Comparison of ENCODE assay signal across 20 cellular contexts in genomic region chr9:33294670-33295432, GRCh38. TPM values are rescaled to one million over a fixed set of nuclear protein-coding genes. Genes with fewer than 3 reads are reported as not detected.
DNase-seq lines count a peak whose midpoint lies in the region; ATAC-seq, FAIRE-seq and TF ChIP-seq lines count a peak whose summit lies in the region.
"Had no signal": no experiment of that assay in that cellular context is flagged by ENCODE, and none has a peak within 500 bp of the region (broad histone marks: within the 10 kb centered on the region; RNA-seq: fewer than 3 reads in every experiment).

No MANE protein-coding gene starts in this region.

- peaks cover 70% of the 10 kb centered on the region for H3K36me3 Mint-ChIP-seq in activated CD4-positive, alpha-beta T cell treated with anti-CD3 and anti-CD28 coated beads for 36 hours (ENCODE audit: low read depth)
- H3K36me3 Mint-ChIP-seq in activated T-helper 1 cell treated with anti-CD3 and anti-CD28 coated beads, Interleukin-12 subunit alpha, Interleukin-12 subunit beta, Interleukin-2, Interleukin-4 antibody, amounts not matched to agents 30 ng/mL and 10 ng/mL and 1 ng/mL, durations not matched to agents 14 hours and 24 hours and 36 hours (ENCODE audit: low read depth) = peaks cover 54% of the 10 kb centered on the region
- peaks cover 29% of the 10 kb centered on the region for H3K36me3 Mint-ChIP-seq in natural killer cell

- H3K4me1 ChIP-seq in effector memory CD4-positive, alpha-beta T cell (ENCODE audit: control insufficient read depth, insufficient read depth, low read length, poor library complexity, severe bottlenecking) = peaks cover 12% of the 10 kb centered on the region
- H3K4me1 ChIP-seq in transverse colon = peaks cover 38 to 86% (median 62%) of the 10 kb centered on the region in 4 donors

- no peaks in the 10 kb centered on the region for H3K27me3 Mint-ChIP-seq in activated CD4-positive, alpha-beta T cell treated with anti-CD3 and anti-CD28 coated beads for 36 hours
- no peaks in the 10 kb centered on the region for H3K27me3 Mint-ChIP-seq in activated T-helper 1 cell treated with anti-CD3 and anti-CD28 coated beads, Interleukin-12 subunit alpha, Interleukin-12 subunit beta, Interleukin-2, Interleukin-4 antibody, amounts not matched to agents 30 ng/mL and 10 ng/mL and 1 ng/mL, durations not matched to agents 14 hours and 24 hours and 36 hours (ENCODE audit: insufficient read depth)
- peaks cover 0 to 3% of the 10 kb centered on the region in 2 donors for H3K27me3 Mint-ChIP-seq in natural killer cell (ENCODE audit: low read depth in 2 of 2)

- H3K4me1 Mint-ChIP-seq in activated CD4-positive, alpha-beta T cell treated with anti-CD3 and anti-CD28 coated beads for 36 hours = peaks cover 88% of the 10 kb centered on the region
- H3K4me1 Mint-ChIP-seq in activated T-helper 1 cell treated with anti-CD3 and anti-CD28 coated beads, Interleukin-12 subunit alpha, Interleukin-12 subunit beta, Interleukin-2, Interleukin-4 antibody, amounts not matched to agents 30 ng/mL and 10 ng/mL and 1 ng/mL, durations not matched to agents 14 hours and 24 hours and 36 hours (ENCODE audit: low read depth) = peaks cover 89% of the 10 kb centered on the region
- H3K4me1 Mint-ChIP-seq in natural killer cell = peaks cover 73 to 78% of the 10 kb centered on the region in 2 donors

- peak overlapping the region; percentile 93 for H3K27ac Mint-ChIP-seq in activated CD4-positive, alpha-beta T cell treated with anti-CD3 and anti-CD28 coated beads for 36 hours
- H3K27ac Mint-ChIP-seq in activated T-helper 1 cell treated with anti-CD3 and anti-CD28 coated beads, Interleukin-12 subunit alpha, Interleukin-12 subunit beta, Interleukin-2, Interleukin-4 antibody, amounts not matched to agents 30 ng/mL and 10 ng/mL and 1 ng/mL, durations not matched to agents 14 hours and 24 hours and 36 hours = peak overlapping the region; percentile 82
- H3K27ac Mint-ChIP-seq in natural killer cell = peak overlapping the region; percentile 36 to 100

- no peak for TF ChIP-seq POLR2A in transverse colon (IDR thresholded peaks at IDR 0.05)

- peak overlapping the region; percentile 50 for H3K4me3 Mint-ChIP-seq in activated CD4-positive, alpha-beta T cell treated with anti-CD3 and anti-CD28 coated beads for 36 hours
- peak overlapping the region; percentile 59 for H3K4me3 Mint-ChIP-seq in activated T-helper 1 cell treated with anti-CD3 and anti-CD28 coated beads, Interleukin-12 subunit alpha, Interleukin-12 subunit beta, Interleukin-2, Interleukin-4 antibody, amounts not matched to agents 30 ng/mL and 10 ng/mL and 1 ng/mL, durations not matched to agents 14 hours and 24 hours and 36 hours
- no peak overlapping the region for H3K4me3 Mint-ChIP-seq in natural killer cell

- H3K27me3 ChIP-seq in effector memory CD4-positive, alpha-beta T cell (replicated peaks; ENCODE audit: control insufficient read depth, insufficient read depth, low read length, poor library complexity, severe bottlenecking) = no peaks in the 10 kb centered on the region
- H3K27me3 ChIP-seq in transverse colon = no peaks in the 10 kb centered on the region
- H3K27me3 ChIP-seq: dorsolateral prefrontal cortex, SJSA1 had no signal

- no peaks in the 10 kb centered on the region for H3K9me3 Mint-ChIP-seq in activated CD4-positive, alpha-beta T cell treated with anti-CD3 and anti-CD28 coated beads for 36 hours (ENCODE audit: low read depth)
- H3K9me3 Mint-ChIP-seq in activated T-helper 1 cell treated with anti-CD3 and anti-CD28 coated beads, Interleukin-12 subunit alpha, Interleukin-12 subunit beta, Interleukin-2, Interleukin-4 antibody, amounts not matched to agents 30 ng/mL and 10 ng/mL and 1 ng/mL, durations not matched to agents 14 hours and 24 hours and 36 hours = no peaks in the 10 kb centered on the region
- H3K9me3 Mint-ChIP-seq in natural killer cell = no peaks in the 10 kb centered on the region

- WGBS in transverse colon (ENCODE audit: low coverage in 1 of 2), 2 donors = 84 to 91% methylated on average over 10 to 12 of the region's 12 CpGs

- in situ Hi-C loops in transverse colon (cut with MboI; ENCODE audit: low pct_ligation_motif_present in 1 of 4, low pct_unique_long_range_greater_than_20kb in 1 of 4, low sequenced_read_pairs in 3 of 4) = no loop called here

- POLR2A ChIA-PET in activated CD4-positive, alpha-beta T cell treated with anti-CD3 and anti-CD28 coated beads for 36 hours (lab: Charles Lee) = no interaction called here

- no peak overlapping the region for H3K27ac ChIP-seq in effector memory CD4-positive, alpha-beta T cell (ENCODE audit: insufficient read depth, low read length, poor library complexity, severe bottlenecking)
- peak overlapping the region in 2 of 4 donors; percentile 7 to 10 for H3K27ac ChIP-seq in transverse colon
- H3K27ac ChIP-seq: SJSA1 had no signal

- H3K9me3 ChIP-seq in effector memory CD4-positive, alpha-beta T cell (ENCODE audit: control insufficient read depth, low read length) = no peaks in the 10 kb centered on the region
- no peaks in the 10 kb centered on the region for H3K9me3 ChIP-seq in transverse colon
- H3K9me3 ChIP-seq: Caco-2, SJSA1 had no signal

- CTCF ChIA-PET in activated CD4-positive, alpha-beta T cell treated with anti-CD3 and anti-CD28 coated beads for 36 hours (lab: Charles Lee) = interaction anchor here (1.0 kb wide), 1 partner anchor 32 kb away, joined by 3 read pairs; no protein-coding TSS in a partner anchor

- no peak for TF ChIP-seq EP300 in transverse colon (IDR thresholded peaks at IDR 0.05; ENCODE audit: low read depth)

- FAIRE-seq in GM18507 (lab: Jason Lieb, UNC) = peak; percentile 12
- FAIRE-seq: A204.1, H1 had no signal

- ATAC-seq in activated CD4-positive, alpha-beta T cell treated with anti-CD3 and anti-CD28 coated beads for 36 hours = no peak
- ATAC-seq in natural killer cell (no peak), GM18909 (IDR thresholded peaks at IDR 0.05; ENCODE audit: poor library complexity, unreplicated experiment) (no peak)
- ATAC-seq: left colon, right cardiac atrium had no signal

- intact Hi-C loops in activated CD4-positive, alpha-beta T cell treated with anti-CD3 and anti-CD28 coated beads for 36 hours (cut with DNase I, micrococcal nuclease) = loop anchor here (1.0 to 10.0 kb wide), 5 partner anchors 11 to 1780 kb away; partner anchors contain the start of genes ACO1 (in 1 of the 2), AQP3 (in 1 of the 2), FANCG (in 1 of the 2) and UBAP1 (in 1 of the 2)
- intact Hi-C loops in activated T-helper 1 cell treated with anti-CD3 and anti-CD28 coated beads, Interleukin-12 subunit alpha, Interleukin-12 subunit beta, Interleukin-2, Interleukin-4 antibody, amounts not matched to agents 30 ng/mL and 10 ng/mL and 1 ng/mL, durations not matched to agents 14 hours and 24 hours and 36 hours (cut with micrococcal nuclease) = loop anchor here (1.0 to 5.0 kb wide), 2 partner anchors 11 to 522 kb away; partner anchors contain the start of gene UBE2R2
- intact Hi-C loops in natural killer cell (cut with micrococcal nuclease) = loop anchor here (10.0 kb wide), 1 partner anchor 740 kb away; the partner anchor contains the start of genes SMIM27 and TOPORS
- intact Hi-C loops in transverse colon (cut with DNase I; ENCODE audit: low total_unique reads) = no loop called here

- H3K36me3 ChIP-seq in effector memory CD4-positive, alpha-beta T cell (ENCODE audit: control insufficient read depth, insufficient read depth, low read length) = peaks cover 42% of the 10 kb centered on the region
- H3K36me3 ChIP-seq in transverse colon = peaks cover 0 to 34% (median 16%) of the 10 kb centered on the region in 4 donors

- no peak for DNase-seq in activated CD4-positive, alpha-beta T cell treated with anti-CD3 and anti-CD28 coated beads for 36 hours
- DNase-seq in activated CD4-positive, alpha-beta T cell treated with anti-CD3 and anti-CD28 coated beads, Interleukin-2, amount 50 U/mL, for 4 hours = no peak
- DNase-seq in GM18507 (ENCODE audit: extremely low spot score, insufficient read length, low read depth) = no peak
- DNase-seq in activated T-helper 1 cell treated with anti-CD3 and anti-CD28 coated beads, Interleukin-12 subunit alpha, Interleukin-12 subunit beta, Interleukin-2, Interleukin-4 antibody, amounts not matched to agents 30 ng/mL and 10 ng/mL and 1 ng/mL, durations not matched to agents 14 hours and 24 hours and 36 hours (ENCODE audit: low spot score) = no peak
- DNase-seq in natural killer cell = no peak
- no peak for DNase-seq in effector memory CD4-positive, alpha-beta T cell
- no peak for DNase-seq in transverse colon
- DNase-seq: Caco-2; dorsolateral prefrontal cortex; left colon; NCI-H1105; NCI-H2171 treated with DMSO at 0.1 percent for 48 hours; right cardiac atrium; stimulated activated CD8-positive, alpha-beta memory T cell treated with anti-CD3 and anti-CD28 coated beads, Interleukin-4, amount 100 ng/mL, for 48 hours had no signal

- no peak overlapping the region for H3K4me3 ChIP-seq in effector memory CD4-positive, alpha-beta T cell (ENCODE audit: insufficient read depth, low read depth, low read length, poor library complexity, severe bottlenecking)
- H3K4me3 ChIP-seq in transverse colon = no peak overlapping the region
- H3K4me3 ChIP-seq: SJSA1 had no signal

- TF ChIP-seq CTCF in natural killer cell (IDR thresholded peaks at IDR 0.05) (no peak), transverse colon (IDR thresholded peaks at IDR 0.05) (no peak)

RNA-seq across cellular contexts. Expression of gene NFX1, which starts 4.5 kb away (rescaled TPM):
- total RNA-seq in activated CD4-positive, alpha-beta T cell treated with anti-CD3 and anti-CD28 coated beads for 36 hours = 10 to 100 TPM; 31.2 to 33.7 TPM
- 36.2 and 37.6 TPM in 2 replicates for total RNA-seq in activated T-helper 1 cell treated with anti-CD3 and anti-CD28 coated beads, Interleukin-12 subunit alpha, Interleukin-12 subunit beta, Interleukin-2, Interleukin-4 antibody, amounts not matched to agents 30 ng/mL and 10 ng/mL and 1 ng/mL, durations not matched to agents 14 hours and 24 hours and 36 hours
- total RNA-seq in natural killer cell (10 to 100 TPM; 33.0 to 38.8 (median 38.5) TPM), transverse colon (10 to 100 TPM; 17.7 to 61.6 (median 50.2) TPM)

RNA-seq across cellular contexts. Expression of gene CHMP5, which starts 30.0 kb away (rescaled TPM):
- 100 to 1,000 TPM; 102 to 106 TPM for total RNA-seq in activated CD4-positive, alpha-beta T cell treated with anti-CD3 and anti-CD28 coated beads for 36 hours
- total RNA-seq in activated T-helper 1 cell treated with anti-CD3 and anti-CD28 coated beads, Interleukin-12 subunit alpha, Interleukin-12 subunit beta, Interleukin-2, Interleukin-4 antibody, amounts not matched to agents 30 ng/mL and 10 ng/mL and 1 ng/mL, durations not matched to agents 14 hours and 24 hours and 36 hours = 70.7 and 76.7 TPM in 2 replicates
- total RNA-seq in natural killer cell (10 to 100 TPM; 21.3 to 24.5 (median 24.0) TPM), transverse colon (100 to 1,000 TPM in 1 of 4 donors, 10 to 100 TPM in 3; 23.3 to 100 (median 56.5) TPM)

RNA-seq across cellular contexts. Expression of gene BAG1, which starts 30.3 kb away (rescaled TPM):
- total RNA-seq in activated CD4-positive, alpha-beta T cell treated with anti-CD3 and anti-CD28 coated beads for 36 hours = 10 to 100 TPM; 47.9 to 65.8 TPM
- 75.0 and 78.2 TPM in 2 replicates for total RNA-seq in activated T-helper 1 cell treated with anti-CD3 and anti-CD28 coated beads, Interleukin-12 subunit alpha, Interleukin-12 subunit beta, Interleukin-2, Interleukin-4 antibody, amounts not matched to agents 30 ng/mL and 10 ng/mL and 1 ng/mL, durations not matched to agents 14 hours and 24 hours and 36 hours
- total RNA-seq in natural killer cell (100 to 1,000 TPM in 1 of 3 donors, 10 to 100 TPM in 2; 83.4 to 102 (median 93.4) TPM), transverse colon (100 to 1,000 TPM in 3 of 4 donors, 10 to 100 TPM in 1; 73.2 to 185 (median 131) TPM)

RNA-seq across cellular contexts. Expression of gene SPINK4, which starts 54.9 kb away (rescaled TPM):
- total RNA-seq in activated CD4-positive, alpha-beta T cell treated with anti-CD3 and anti-CD28 coated beads for 36 hours = not detected
- not detected in 2 replicates for total RNA-seq in activated T-helper 1 cell treated with anti-CD3 and anti-CD28 coated beads, Interleukin-12 subunit alpha, Interleukin-12 subunit beta, Interleukin-2, Interleukin-4 antibody, amounts not matched to agents 30 ng/mL and 10 ng/mL and 1 ng/mL, durations not matched to agents 14 hours and 24 hours and 36 hours
- not detected for total RNA-seq in natural killer cell
- total RNA-seq in transverse colon = 10 to 100 TPM in 1 of 4 donors, 1 to 10 TPM in 1, not detected in 2; 6.6 to 77.8 TPM
- total RNA-seq: dorsolateral prefrontal cortex, H1, myocyte, right cardiac atrium, SJSA1, ureter had no signal
